Comparison of ENCODE assay signal across 35 cellular contexts in genomic region chr1:3022976-3023375, GRCh38. TPM values are rescaled to one million over a fixed set of nuclear protein-coding genes. Genes with fewer than 3 reads are reported as not detected.
"Had no signal": no experiment of that assay in that cellular context is flagged by ENCODE, and none has a peak within 500 bp of the region (broad histone marks: within the 10 kb centered on the region; RNA-seq: fewer than 3 reads in every experiment).

No MANE protein-coding gene starts in this region.

- H3K27ac Mint-ChIP-seq: dendritic cell treated with granulocyte-macrophage colony-stimulating factor and Interleukin-4, amounts not matched to agents 40 ng/mL and 50 ng/mL, for 4 days; endodermal cell; mesothelial cell of epicardium; naive thymus-derived CD4-positive, alpha-beta T cell; stimulated activated naive CD8-positive, alpha-beta T cell treated with anti-CD3 and anti-CD28 coated beads, Interleukin-15, amount 100 ng/mL, for 72 hours had no signal

- H3K27ac ChIP-seq: colonic mucosa, epithelial cell of prostate, gastrocnemius medialis, neutrophil, parathyroid adenoma, prostate gland, skin epidermis, suprapubic skin had no signal

- H3K4me3 Mint-ChIP-seq: dendritic cell treated with granulocyte-macrophage colony-stimulating factor and Interleukin-4, amounts not matched to agents 40 ng/mL and 50 ng/mL, for 4 days; endodermal cell; mesothelial cell of epicardium; naive thymus-derived CD4-positive, alpha-beta T cell; stimulated activated naive CD8-positive, alpha-beta T cell treated with anti-CD3 and anti-CD28 coated beads, Interleukin-15, amount 100 ng/mL, for 72 hours had no signal

- H3K9me3 Mint-ChIP-seq: dendritic cell treated with granulocyte-macrophage colony-stimulating factor and Interleukin-4, amounts not matched to agents 40 ng/mL and 50 ng/mL, for 4 days; stimulated activated naive CD8-positive, alpha-beta T cell treated with anti-CD3 and anti-CD28 coated beads, Interleukin-15, amount 100 ng/mL, for 72 hours had no signal

- H3K4me1 Mint-ChIP-seq: endodermal cell; mesothelial cell of epicardium; naive thymus-derived CD4-positive, alpha-beta T cell; stimulated activated naive CD8-positive, alpha-beta T cell treated with anti-CD3 and anti-CD28 coated beads, Interleukin-15, amount 100 ng/mL, for 72 hours had no signal

- DNase-seq: central memory CD4-positive, alpha-beta T cell; colonic mucosa; effector CD8-positive, alpha-beta T cell; endodermal cell; foreskin fibroblast; gastrocnemius medialis; hippocampal formation; kidney glomerular epithelial cell; mesenchymal stem cell; stimulated activated CD4-positive, alpha-beta T cell treated with anti-CD3 and anti-CD28 coated beads, Interleukin-15, amount 100 ng/mL, for 24 hours; stimulated activated CD4-positive, alpha-beta T cell treated with anti-CD3 and anti-CD28 coated beads, Interleukin-2, amount 100 ng/mL, for 48 hours; stimulated activated naive CD4-positive, alpha-beta T cell; stimulated activated naive CD8-positive, alpha-beta T cell treated with anti-CD3 and anti-CD28 coated beads, Interleukin-15, amount 100 ng/mL, for 72 hours; trophoblast cell had no signal

- H3K4me1 ChIP-seq: colonic mucosa, gastrocnemius medialis, parathyroid adenoma, prostate gland, suprapubic skin had no signal

- FAIRE-seq: islet of Langerhans had no signal

- H3K27me3 ChIP-seq: colonic mucosa, neutrophil had no signal

- ATAC-seq: esophagus mucosa; gastrocnemius medialis; naive thymus-derived CD4-positive, alpha-beta T cell; right cardiac atrium; stimulated activated naive CD8-positive, alpha-beta T cell treated with anti-CD3 and anti-CD28 coated beads, Interleukin-15, amount 100 ng/mL, for 72 hours had no signal

- H3K9ac ChIP-seq: parathyroid adenoma had no signal

- H3K9me3 ChIP-seq: colonic mucosa, gastrocnemius medialis, neutrophil, prostate gland, suprapubic skin had no signal

- H3K27me3 Mint-ChIP-seq: dendritic cell treated with granulocyte-macrophage colony-stimulating factor and Interleukin-4, amounts not matched to agents 40 ng/mL and 50 ng/mL, for 4 days; stimulated activated naive CD8-positive, alpha-beta T cell treated with anti-CD3 and anti-CD28 coated beads, Interleukin-15, amount 100 ng/mL, for 72 hours had no signal

- H3K36me3 Mint-ChIP-seq: mesothelial cell of epicardium; naive thymus-derived CD4-positive, alpha-beta T cell had no signal

- H3K4me3 ChIP-seq: colonic mucosa, gastrocnemius medialis, prostate gland, skin epidermis, suprapubic skin had no signal

- H3K36me3 ChIP-seq: colonic mucosa, gastrocnemius medialis, neutrophil, prostate gland, suprapubic skin had no signal

RNA-seq across cellular contexts. Expression of gene ACTRT2, which starts 1.7 kb away (rescaled TPM):
- total RNA-seq: cerebellum; colonic mucosa; endodermal cell; esophagus mucosa; gastrocnemius medialis; glomerular endothelial cell; lower leg skin; lung microvascular endothelial cell; mesothelial cell of epicardium; mucosa of gallbladder; naive thymus-derived CD4-positive, alpha-beta T cell; omental fat pad; right cardiac atrium; suprapubic skin; urinary bladder had no signal
- polyA plus RNA-seq: naive thymus-derived CD4-positive, alpha-beta T cell; neural cell; right cardiac atrium; thymus; urinary bladder had no signal

RNA-seq across cellular contexts. Expression of gene PRDM16, which starts 46.0 kb away (rescaled TPM):
- total RNA-seq: lung microvascular endothelial cell had no signal
- polyA plus RNA-seq: naive thymus-derived CD4-positive, alpha-beta T cell had no signal
